ENCODE assay signal across 17 cellular contexts in the genomic region with DNA sequence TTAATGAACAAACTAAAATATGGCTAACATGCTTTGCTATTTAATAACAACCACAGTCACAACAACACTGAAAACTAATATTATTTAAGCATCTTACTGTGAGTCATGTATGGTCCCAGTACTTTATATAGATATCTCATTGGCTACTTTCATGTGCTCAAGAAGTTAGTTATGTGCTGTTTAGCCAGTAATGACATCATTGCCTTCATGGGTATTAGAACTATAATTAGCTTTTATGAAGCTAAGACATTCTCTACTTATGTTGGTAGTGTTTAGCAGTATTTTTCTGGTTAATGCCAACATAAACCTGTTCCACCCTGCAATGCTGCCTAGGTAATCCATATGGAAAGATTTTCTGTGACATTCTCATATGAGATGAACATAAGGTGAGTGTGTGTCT. TPM values are rescaled to one million over a fixed set of nuclear protein-coding genes. Genes with fewer than 3 reads are reported as not detected.
"Had no signal": no experiment of that assay in that cellular context is flagged by ENCODE, and none has a peak within 500 bp of the region (broad histone marks: within the 10 kb centered on the region; RNA-seq: fewer than 3 reads in every experiment).

No MANE protein-coding gene starts in this region.

- DNase-seq: activated CD4-positive, alpha-beta T cell treated with anti-CD3 and anti-CD28 coated beads, Interleukin-2, amount 10 ng/mL, durations not matched to agents 24 days and 14 days; activated CD4-positive, CD25-positive, alpha-beta regulatory T cell; activated CD8-positive, alpha-beta T cell treated with anti-CD3 and anti-CD28 coated beads for 36 hours; activated effector memory CD4-positive, alpha-beta T cell treated with Interleukin-2 at 50 U/mL for 16 hours; activated naive CD4-positive, alpha-beta T cell treated with anti-CD3 and anti-CD28 coated beads, Interleukin-2, amount 10 ng/mL, durations not matched to agents 7 days and 5 days; activated naive CD8-positive, alpha-beta T cell treated with anti-CD3 and anti-CD28 coated beads, Interleukin-2, amount 50 U/mL, for 24 hours; activated T-cell treated with anti-CD3 and anti-CD28 coated beads, Interleukin-2, amount 50 U/mL, for 1 hour; aorta; lower lobe of right lung; nucleus accumbens; posterior cingulate gyrus; T-helper 1 cell; T-helper 9 cell; upper lobe of left lung had no signal

- H3K27me3 Mint-ChIP-seq: activated naive CD8-positive, alpha-beta T cell treated with anti-CD3 and anti-CD28 coated beads, Interleukin-2, amount 50 U/mL, for 24 hours; stimulated activated naive CD8-positive, alpha-beta T cell treated with anti-CD3 and anti-CD28 coated beads, Interleukin-15, Interleukin-2, amounts not matched to agents 100 ng/mL and 50 ng/mL, for 24 hours had no signal

- H3K27ac ChIP-seq: coronary artery, lower lobe of right lung, upper lobe of left lung had no signal

- H3K4me3 ChIP-seq: coronary artery, lower lobe of right lung, upper lobe of left lung had no signal

- H3K36me3 Mint-ChIP-seq: activated naive CD4-positive, alpha-beta T cell treated with anti-CD3 and anti-CD28 coated beads, Interleukin-2, amount 10 ng/mL, durations not matched to agents 7 days and 5 days; natural killer cell treated with Interleukin-12 subunit alpha and Interleukin-12 subunit beta and Interleukin-15 and Interleukin-18, amount 100 ng/mL, for 72 hours had no signal

- H3K4me1 ChIP-seq: lower lobe of right lung had no signal

- H3K9me3 ChIP-seq: lower lobe of right lung, upper lobe of left lung had no signal

- ATAC-seq: activated CD8-positive, alpha-beta T cell treated with anti-CD3 and anti-CD28 coated beads for 36 hours; activated naive CD8-positive, alpha-beta T cell treated with anti-CD3 and anti-CD28 coated beads, Interleukin-2, amount 50 U/mL, for 24 hours; lower lobe of right lung; natural killer cell treated with Interleukin-12 subunit alpha and Interleukin-12 subunit beta and Interleukin-15 and Interleukin-18, amount 100 ng/mL, for 72 hours had no signal

- H3K4me1 Mint-ChIP-seq: activated CD4-positive, alpha-beta T cell treated with anti-CD3 and anti-CD28 coated beads, Interleukin-2, amount 10 ng/mL, durations not matched to agents 24 days and 14 days had no signal

- H3K4me3 Mint-ChIP-seq: activated CD4-positive, alpha-beta T cell treated with anti-CD3 and anti-CD28 coated beads, Interleukin-2, amount 10 ng/mL, durations not matched to agents 24 days and 14 days; activated CD8-positive, alpha-beta T cell treated with anti-CD3 and anti-CD28 coated beads for 36 hours; activated naive CD4-positive, alpha-beta T cell treated with anti-CD3 and anti-CD28 coated beads, Interleukin-2, amount 10 ng/mL, durations not matched to agents 7 days and 5 days; natural killer cell treated with Interleukin-12 subunit alpha and Interleukin-12 subunit beta and Interleukin-15 and Interleukin-18, amount 100 ng/mL, for 72 hours; stimulated activated naive CD8-positive, alpha-beta T cell treated with anti-CD3 and anti-CD28 coated beads, Interleukin-15, Interleukin-2, amounts not matched to agents 100 ng/mL and 50 ng/mL, for 24 hours had no signal

- H3K9me3 Mint-ChIP-seq: activated CD4-positive, alpha-beta T cell treated with anti-CD3 and anti-CD28 coated beads, Interleukin-2, amount 10 ng/mL, durations not matched to agents 24 days and 14 days; activated CD8-positive, alpha-beta T cell treated with anti-CD3 and anti-CD28 coated beads for 36 hours; activated naive CD4-positive, alpha-beta T cell treated with anti-CD3 and anti-CD28 coated beads, Interleukin-2, amount 10 ng/mL, durations not matched to agents 7 days and 5 days; activated naive CD8-positive, alpha-beta T cell treated with anti-CD3 and anti-CD28 coated beads, Interleukin-2, amount 50 U/mL, for 24 hours; natural killer cell treated with Interleukin-12 subunit alpha and Interleukin-12 subunit beta and Interleukin-15 and Interleukin-18, amount 100 ng/mL, for 72 hours; stimulated activated naive CD8-positive, alpha-beta T cell treated with anti-CD3 and anti-CD28 coated beads, Interleukin-15, Interleukin-2, amounts not matched to agents 100 ng/mL and 50 ng/mL, for 24 hours had no signal

- H3K27me3 ChIP-seq: upper lobe of left lung had no signal

- H3K27ac Mint-ChIP-seq: activated CD4-positive, alpha-beta T cell treated with anti-CD3 and anti-CD28 coated beads, Interleukin-2, amount 10 ng/mL, durations not matched to agents 24 days and 14 days; activated CD8-positive, alpha-beta T cell treated with anti-CD3 and anti-CD28 coated beads for 36 hours; activated naive CD4-positive, alpha-beta T cell treated with anti-CD3 and anti-CD28 coated beads, Interleukin-2, amount 10 ng/mL, durations not matched to agents 7 days and 5 days; natural killer cell treated with Interleukin-12 subunit alpha and Interleukin-12 subunit beta and Interleukin-15 and Interleukin-18, amount 100 ng/mL, for 72 hours had no signal

- H3K36me3 ChIP-seq: lower lobe of right lung, upper lobe of left lung had no signal

RNA-seq across cellular contexts. Expression of gene ADGRG6, which starts 56.1 kb away (rescaled TPM):
- total RNA-seq: activated CD4-positive, alpha-beta T cell treated with anti-CD3 and anti-CD28 coated beads, Interleukin-2, amount 10 ng/mL, durations not matched to agents 24 days and 14 days; natural killer cell treated with Interleukin-12 subunit alpha and Interleukin-12 subunit beta and Interleukin-15 and Interleukin-18, amount 100 ng/mL, for 72 hours had no signal
